In genomic region chr1:180947901-180948311, GRCh38 we compare ENCODE assay signal across 18 cellular contexts. TPM values are rescaled to one million over a fixed set of nuclear protein-coding genes. Genes with fewer than 3 reads are reported as not detected.
DNase-seq lines count a peak whose midpoint lies in the region; ATAC-seq, FAIRE-seq and TF ChIP-seq lines count a peak whose summit lies in the region.
"Had no signal": no experiment of that assay in that cellular context is flagged by ENCODE, and none has a peak within 500 bp of the region (broad histone marks: within the 10 kb centered on the region; RNA-seq: fewer than 3 reads in every experiment).

No MANE protein-coding gene starts in this region.

- H3K23ac ChIP-seq in IMR-90 (ENCODE audit: low read depth, low read length) = no peak overlapping the region

- H3K14ac ChIP-seq in IMR-90 (replicated peaks; ENCODE audit: low read depth, low read length) = no peak overlapping the region

- DNase-seq in IMR-90 (no peak), chondrocyte (ENCODE audit: low spot score) (peak; percentile 80), nephron progenitor cell (no peak), uterus (no peak), islet precursor cell (no peak), small intestine (no peak)
- no peak for DNase-seq in stimulated activated CD4-positive, alpha-beta T cell treated with anti-CD3 and anti-CD28 coated beads, Interleukin-2, amount 100 ng/mL, for 48 hours
- DNase-seq: CD4-positive, alpha-beta T cell; NCI-H1092 treated with DMSO at 0.1 percent for 48 hours; NCI-H1694; NCI-H2107; NCI-H2227 treated with DMSO at 0.1 percent for 48 hours; NCI-H524 had no signal

- H3K18ac ChIP-seq in IMR-90 (ENCODE audit: low read depth, low read length) = no peak overlapping the region

- no TSS peak for BruUV-seq in IMR-90 (replicated peaks; lab: Mats Ljungman, UMichigan)

- H3K56ac ChIP-seq in IMR-90 (ENCODE audit: extremely low read depth, insufficient read depth, low read length) = no peak overlapping the region

- POLR2A ChIA-PET in IMR-90 (lab: Charles Lee; ENCODE audit: unreplicated experiment) = no interaction called here

- no peaks in the 10 kb centered on the region for H3K27me3 Mint-ChIP-seq in chondrocyte (ENCODE audit: low read depth)
- H3K27me3 Mint-ChIP-seq in nephron progenitor cell (ENCODE audit: low read depth, poor library complexity) = peaks cover 3% of the 10 kb centered on the region
- H3K27me3 Mint-ChIP-seq: CD4-positive, alpha-beta T cell had no signal

- TF ChIP-seq CTCF in IMR-90 (conservative IDR thresholded peaks at IDR 0.05; ENCODE audit: low read depth, low read length) (no peak), chondrocyte (IDR thresholded peaks at IDR 0.05) (no peak), nephron progenitor cell (IDR thresholded peaks at IDR 0.05) (no peak), uterus (IDR thresholded peaks at IDR 0.05) (no peak)

- dilution Hi-C loops in IMR-90 (cut with HindIII; ENCODE audit: low sequenced_read_pairs, unreplicated experiment) = no loop called here

- H4K20me1 ChIP-seq in IMR-90 (ENCODE audit: insufficient read depth, low read length) = no peaks in the 10 kb centered on the region

- no peak for TF ChIP-seq RAD21 in IMR-90 (IDR thresholded peaks at IDR 0.05; ENCODE audit: low read length)

- no peak overlapping the region for H2BK15ac ChIP-seq in IMR-90 (ENCODE audit: low read depth, low read length)

- H3K4ac ChIP-seq in IMR-90 (ENCODE audit: low read depth, low read length) = no peak overlapping the region

- in situ Hi-C loops in IMR-90 (cut with MboI; ENCODE audit: low sequenced_read_pairs) = no loop called here

- no peak overlapping the region for H2BK5ac ChIP-seq in IMR-90 (ENCODE audit: low read depth, low read length, poor library complexity, severe bottlenecking)

- no peak for FAIRE-seq in small intestine (lab: Jason Lieb, UNC)
- FAIRE-seq: H54, HTR-8/SVneo had no signal

- CTCF ChIA-PET in IMR-90 (lab: Yijun Ruan, JAX) = no interaction called here

- intact Hi-C loops in IMR-90 (cut with micrococcal nuclease) = no loop called here
- intact Hi-C loops in uterus (cut with DNase I; ENCODE audit: low total_unique reads) = no loop called here

- no peak overlapping the region for H2AK5ac ChIP-seq in IMR-90 (ENCODE audit: low read depth, low read length)

- TF ChIP-seq POLR2A in IMR-90 (IDR thresholded peaks at IDR 0.05; ENCODE audit: low read depth, low read length) (no peak), uterus (IDR thresholded peaks at IDR 0.05) (no peak)

- H3K9me3 ChIP-seq in IMR-90 (ENCODE audit: control insufficient read depth, insufficient read depth, low read length) (peaks cover 4% of the 10 kb centered on the region), uterus (no peaks in the 10 kb centered on the region), small intestine (ENCODE audit: control insufficient read depth, low read depth) (no peaks in the 10 kb centered on the region)

- no peak overlapping the region for H4K5ac ChIP-seq in IMR-90 (ENCODE audit: low read depth, low read length)

- H2BK20ac ChIP-seq in IMR-90 (ENCODE audit: low read depth, low read length) = no peak overlapping the region

- H3K4me1 Mint-ChIP-seq in chondrocyte (ENCODE audit: low read depth) = peaks cover 4% of the 10 kb centered on the region
- H3K4me1 Mint-ChIP-seq in nephron progenitor cell = peaks cover 20% of the 10 kb centered on the region

- H4K8ac ChIP-seq in IMR-90 (ENCODE audit: low read depth in 2 of 2, low read length in 2 of 2) = no peak overlapping the region

- H3K4me2 ChIP-seq in IMR-90 (ENCODE audit: low read depth, low read length) = no peak overlapping the region

- H3K4me3 Mint-ChIP-seq in chondrocyte (ENCODE audit: unreplicated experiment) = no peak overlapping the region
- no peak overlapping the region for H3K4me3 Mint-ChIP-seq in nephron progenitor cell
- H3K4me3 Mint-ChIP-seq: CD4-positive, alpha-beta T cell had no signal

- 100% methylated on average over 3 of the region's 16 CpGs; no CpG with 5 or more reads in 1 of the 2 experiments for WGBS in IMR-90 (ENCODE audit: extremely low coverage in 2 of 2, insufficient read length in 1 of 2), 2 experiments
- 93 to 96% (median 94%) methylated on average over 16 of the region's 16 CpGs for WGBS in small intestine, 3 donors

- no peak overlapping the region for H2AK9ac ChIP-seq in IMR-90 (replicated peaks; ENCODE audit: low read depth, low read length, poor library complexity)

- peaks cover 15% of the 10 kb centered on the region for H3K36me3 Mint-ChIP-seq in chondrocyte (ENCODE audit: low read depth)
- H3K36me3 Mint-ChIP-seq in nephron progenitor cell (ENCODE audit: low read depth) = peaks cover 52% of the 10 kb centered on the region

- H3K27ac ChIP-seq in IMR-90 (ENCODE audit: insufficient read depth, low read length) (no peak overlapping the region; the same call in 1 of the 2 replicates), uterus (peak overlapping the region; percentile 65 to 71), small intestine (ENCODE audit: low read depth in 1 of 2, low read length in 1 of 2) (no peak overlapping the region)
- H3K27ac ChIP-seq: HL-60, SK-N-MC had no signal

- peak overlapping the region; percentile 67 for H2AFZ ChIP-seq in IMR-90 (replicated peaks; ENCODE audit: low read length, poor library complexity)

- H3K4me3 ChIP-seq in IMR-90 (ENCODE audit: insufficient read depth, low read depth, low read length) (no peak overlapping the region), uterus (no peak overlapping the region), small intestine (ENCODE audit: low read depth in 1 of 2, low read length in 2 of 2) (no peak overlapping the region)
- H3K4me3 ChIP-seq: SK-N-MC had no signal

- H4K91ac ChIP-seq in IMR-90 (ENCODE audit: insufficient read depth, low read depth, low read length) = no peak overlapping the region; the same call in 1 of the 2 replicates

- H3K27me3 ChIP-seq in IMR-90 (ENCODE audit: control insufficient read depth, insufficient read depth, low read length) (no peaks in the 10 kb centered on the region), uterus (no peaks in the 10 kb centered on the region), small intestine (ENCODE audit: control insufficient read depth in 2 of 2, insufficient read depth in 2 of 2, low read length in 2 of 2) (no peaks in the 10 kb centered on the region)

- peaks cover 0 to 3% of the 10 kb centered on the region in 2 experiments; a peak in 1 of 4 replicates for H3K79me1 ChIP-seq in IMR-90 (ENCODE audit: low read depth in 1 of 2, low read length in 2 of 2)

- ATAC-seq in IMR-90 (ENCODE audit: low read depth) = no peak
- ATAC-seq: Panc1 had no signal

- H3K36me3 ChIP-seq in IMR-90 (ENCODE audit: control insufficient read depth, insufficient read depth, low read length) (peaks cover 29% of the 10 kb centered on the region), uterus (no peaks in the 10 kb centered on the region), small intestine (ENCODE audit: control insufficient read depth in 2 of 2, insufficient read depth in 2 of 2, low read length in 2 of 2) (peaks cover 0 to 2% of the 10 kb centered on the region in 2 donors)

- H3K27ac Mint-ChIP-seq in chondrocyte (ENCODE audit: unreplicated experiment) (no peak overlapping the region), nephron progenitor cell (peak overlapping the region; percentile 47)
- H3K27ac Mint-ChIP-seq: CD4-positive, alpha-beta T cell had no signal

- H3K4me1 ChIP-seq in IMR-90 (ENCODE audit: control insufficient read depth, insufficient read depth, low read length) = peaks cover 8% of the 10 kb centered on the region
- H3K4me1 ChIP-seq in uterus = peaks cover 0 to 3% of the 10 kb centered on the region in 2 donors
- H3K4me1 ChIP-seq in small intestine (ENCODE audit: control insufficient read depth in 2 of 2, insufficient read depth in 1 of 2, low read depth in 1 of 2, low read length in 1 of 2) = no peaks in the 10 kb centered on the region

- H2BK120ac ChIP-seq in IMR-90 (ENCODE audit: low read depth, low read length) = no peak overlapping the region

- H3K9me3 Mint-ChIP-seq in chondrocyte (ENCODE audit: low read depth) (peaks cover 3% of the 10 kb centered on the region), nephron progenitor cell (no peaks in the 10 kb centered on the region)

- peaks cover 3% of the 10 kb centered on the region; the same call in 1 of the 2 replicates for H3K9me1 ChIP-seq in IMR-90 (ENCODE audit: insufficient read depth, low read length)

- H3K9ac ChIP-seq in IMR-90 (ENCODE audit: low read depth, low read length) = no peak overlapping the region

TF ChIP-seq in IMR-90, 13 proteins besides CTCF, POLR2A, EP300 and RAD21:
- TF ChIP-seq MAZ (IDR thresholded peaks at IDR 0.05; ENCODE audit: borderline replicate concordance, low read depth, low read length) = no peak
- TF ChIP-seq USF2 (IDR thresholded peaks at IDR 0.05; ENCODE audit: low read depth, low read length) = no peak
- TF ChIP-seq NFE2L2 (IDR thresholded peaks at IDR 0.05; ENCODE audit: low read depth, low read length) = no peak
- TF ChIP-seq SMC3 (IDR thresholded peaks at IDR 0.05; ENCODE audit: low read depth, low read length) = no peak
- no peak for TF ChIP-seq RCOR1 (IDR thresholded peaks at IDR 0.05; ENCODE audit: insufficient replicate concordance, low read length)

RNA-seq across cellular contexts. Expression of gene KIAA1614, which starts 35.2 kb away (rescaled TPM):
- total RNA-seq in IMR-90 (2012; rRNA removed) (1.7 and 1.8 TPM in 2 replicates), chondrocyte (5.3 to 8.4 TPM (median 8.2 TPM) in 3 replicates), uterus (10 to 100 TPM in 2 of 4 donors, 1 to 10 TPM in 2; 1.0 to 17.1 (median 6.6) TPM)
- polyA plus RNA-seq in IMR-90 (2012; rRNA removed) (3.0 and 3.5 TPM in 2 replicates), small intestine (1 to 10 TPM in 1 of 3 donors, under 1 TPM in 1, not detected in 1; 0.89 to 2.1 TPM)
- 2.5 and 4.1 TPM in 2 replicates for polyA plus RNA-seq in IMR-90 (2012; cell fraction: cytosol; rRNA removed)
- 4.3 and 9.2 TPM in 2 replicates for polyA plus RNA-seq in IMR-90 (2012; cell fraction: nucleus; rRNA removed; ENCODE audit: low replicate concordance)

Comparison
In these comparisons a context has a peak if more than half of its experiments do, and no peak if none do; other contexts are left out.
1. H3K27ac ChIP-seq: peak in uterus (2 of 2); none in IMR-90 (single experiment) and small intestine (0 of 2).